Comparison of ENCODE assay signal across 1 cellular context in the genomic region with DNA sequence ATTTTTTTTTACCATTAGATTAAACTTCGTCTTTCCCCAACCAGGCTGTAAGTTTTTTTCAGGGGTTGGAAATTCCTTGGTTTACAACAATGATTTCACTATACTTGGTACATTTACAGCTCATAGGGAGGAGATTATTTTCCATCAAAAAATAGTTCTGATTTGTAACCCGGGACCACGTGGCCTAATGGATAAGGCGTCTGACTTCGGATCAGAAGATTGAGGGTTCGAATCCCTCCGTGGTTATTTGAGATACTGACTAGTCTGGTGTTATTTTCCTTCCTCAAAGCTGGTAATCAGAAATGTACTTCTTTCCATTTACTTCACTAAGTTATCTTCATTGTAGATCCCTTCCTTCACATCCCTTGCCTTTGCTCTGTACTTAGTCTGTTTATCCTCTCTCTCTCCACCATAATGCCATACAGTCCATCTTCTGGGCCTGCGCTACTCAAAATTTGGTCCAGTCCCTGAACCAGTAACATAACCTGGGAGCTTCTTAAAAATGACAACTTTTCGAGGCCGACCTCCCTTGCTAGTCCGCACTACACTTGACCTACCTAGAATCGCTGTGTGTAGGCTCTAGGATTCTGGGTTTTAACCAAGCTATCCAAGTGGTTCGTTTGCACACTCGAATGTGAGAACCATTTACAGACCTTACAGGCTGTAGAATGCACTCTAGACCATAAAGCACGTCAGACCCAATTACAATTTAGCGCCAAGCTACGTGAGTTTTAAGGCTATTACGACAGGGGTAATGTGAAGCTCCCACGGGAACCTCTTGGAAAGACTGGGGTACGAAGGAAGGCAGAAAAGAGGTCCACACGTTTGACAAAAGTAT.
TF ChIP-seq lines count a peak whose summit lies in the region.

No MANE protein-coding gene starts in this region.

TF ChIP-seq in SK-N-SH, 30 proteins besides CTCF, POLR2A, EP300 and RAD21 (continued from another document):
- no peak for TF ChIP-seq GATA2 (CRISPR knock-in tag; IDR thresholded peaks at IDR 0.05)
- 0 out of 2 replicates have a peak, but pooled peaks have one; percentile 6 for TF ChIP-seq JUND (IDR thresholded peaks at IDR 0.05)
- no peak for TF ChIP-seq MXI1 (IDR thresholded peaks at IDR 0.05; ENCODE audit: low read depth, low read length)
- TF ChIP-seq GABPA (IDR thresholded peaks at IDR 0.05; ENCODE audit: low read depth) = no peak
- no peak for TF ChIP-seq RFX5 (IDR thresholded peaks at IDR 0.05; ENCODE audit: low read length)
- peak; percentile 80 for TF ChIP-seq USF1 (IDR thresholded peaks at IDR 0.05; ENCODE audit: borderline replicate concordance, low read depth)
- TF ChIP-seq TEAD4 (IDR thresholded peaks at IDR 0.05; ENCODE audit: borderline replicate concordance, insufficient read depth) = peak; percentile 80
- no peak for TF ChIP-seq FOXJ3 (CRISPR knock-in tag; IDR thresholded peaks at IDR 0.05)
- TF ChIP-seq TAF1 (IDR thresholded peaks at IDR 0.05; ENCODE audit: borderline replicate concordance, low read depth, low read length) = no peak
- TF ChIP-seq, protein P1, sequence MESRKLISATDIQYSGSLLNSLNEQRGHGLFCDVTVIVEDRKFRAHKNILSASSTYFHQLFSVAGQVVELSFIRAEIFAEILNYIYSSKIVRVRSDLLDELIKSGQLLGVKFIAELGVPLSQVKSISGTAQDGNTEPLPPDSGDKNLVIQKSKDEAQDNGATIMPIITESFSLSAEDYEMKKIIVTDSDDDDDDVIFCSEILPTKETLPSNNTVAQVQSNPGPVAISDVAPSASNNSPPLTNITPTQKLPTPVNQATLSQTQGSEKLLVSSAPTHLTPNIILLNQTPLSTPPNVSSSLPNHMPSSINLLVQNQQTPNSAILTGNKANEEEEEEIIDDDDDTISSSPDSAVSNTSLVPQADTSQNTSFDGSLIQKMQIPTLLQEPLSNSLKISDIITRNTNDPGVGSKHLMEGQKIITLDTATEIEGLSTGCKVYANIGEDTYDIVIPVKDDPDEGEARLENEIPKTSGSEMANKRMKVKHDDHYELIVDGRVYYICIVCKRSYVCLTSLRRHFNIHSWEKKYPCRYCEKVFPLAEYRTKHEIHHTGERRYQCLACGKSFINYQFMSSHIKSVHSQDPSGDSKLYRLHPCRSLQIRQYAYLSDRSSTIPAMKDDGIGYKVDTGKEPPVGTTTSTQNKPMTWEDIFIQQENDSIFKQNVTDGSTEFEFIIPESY (IDR thresholded peaks at IDR 0.05; ENCODE audit: borderline replicate concordance, low read depth) = no peak
- TF ChIP-seq NFIC (IDR thresholded peaks at IDR 0.05; ENCODE audit: borderline replicate concordance) = no peak
- TF ChIP-seq FOXM1 (IDR thresholded peaks at IDR 0.05; ENCODE audit: low read depth) = no peak
- no peak for TF ChIP-seq EZH2phosphoT487 (IDR thresholded peaks at IDR 0.05; ENCODE audit: borderline replicate concordance, low read depth)
- TF ChIP-seq, protein P2, sequence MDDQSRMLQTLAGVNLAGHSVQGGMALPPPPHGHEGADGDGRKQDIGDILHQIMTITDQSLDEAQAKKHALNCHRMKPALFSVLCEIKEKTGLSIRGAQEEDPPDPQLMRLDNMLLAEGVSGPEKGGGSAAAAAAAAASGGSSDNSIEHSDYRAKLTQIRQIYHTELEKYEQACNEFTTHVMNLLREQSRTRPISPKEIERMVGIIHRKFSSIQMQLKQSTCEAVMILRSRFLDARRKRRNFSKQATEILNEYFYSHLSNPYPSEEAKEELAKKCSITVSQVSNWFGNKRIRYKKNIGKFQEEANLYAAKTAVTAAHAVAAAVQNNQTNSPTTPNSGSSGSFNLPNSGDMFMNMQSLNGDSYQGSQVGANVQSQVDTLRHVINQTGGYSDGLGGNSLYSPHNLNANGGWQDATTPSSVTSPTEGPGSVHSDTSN (IDR thresholded peaks at IDR 0.05) = no peak
- TF ChIP-seq FOSL2 (IDR thresholded peaks at IDR 0.05; ENCODE audit: borderline replicate concordance, low read depth) = peak; percentile 51; the same call in 1 of the 2 replicates
- TF ChIP-seq, protein P3, sequence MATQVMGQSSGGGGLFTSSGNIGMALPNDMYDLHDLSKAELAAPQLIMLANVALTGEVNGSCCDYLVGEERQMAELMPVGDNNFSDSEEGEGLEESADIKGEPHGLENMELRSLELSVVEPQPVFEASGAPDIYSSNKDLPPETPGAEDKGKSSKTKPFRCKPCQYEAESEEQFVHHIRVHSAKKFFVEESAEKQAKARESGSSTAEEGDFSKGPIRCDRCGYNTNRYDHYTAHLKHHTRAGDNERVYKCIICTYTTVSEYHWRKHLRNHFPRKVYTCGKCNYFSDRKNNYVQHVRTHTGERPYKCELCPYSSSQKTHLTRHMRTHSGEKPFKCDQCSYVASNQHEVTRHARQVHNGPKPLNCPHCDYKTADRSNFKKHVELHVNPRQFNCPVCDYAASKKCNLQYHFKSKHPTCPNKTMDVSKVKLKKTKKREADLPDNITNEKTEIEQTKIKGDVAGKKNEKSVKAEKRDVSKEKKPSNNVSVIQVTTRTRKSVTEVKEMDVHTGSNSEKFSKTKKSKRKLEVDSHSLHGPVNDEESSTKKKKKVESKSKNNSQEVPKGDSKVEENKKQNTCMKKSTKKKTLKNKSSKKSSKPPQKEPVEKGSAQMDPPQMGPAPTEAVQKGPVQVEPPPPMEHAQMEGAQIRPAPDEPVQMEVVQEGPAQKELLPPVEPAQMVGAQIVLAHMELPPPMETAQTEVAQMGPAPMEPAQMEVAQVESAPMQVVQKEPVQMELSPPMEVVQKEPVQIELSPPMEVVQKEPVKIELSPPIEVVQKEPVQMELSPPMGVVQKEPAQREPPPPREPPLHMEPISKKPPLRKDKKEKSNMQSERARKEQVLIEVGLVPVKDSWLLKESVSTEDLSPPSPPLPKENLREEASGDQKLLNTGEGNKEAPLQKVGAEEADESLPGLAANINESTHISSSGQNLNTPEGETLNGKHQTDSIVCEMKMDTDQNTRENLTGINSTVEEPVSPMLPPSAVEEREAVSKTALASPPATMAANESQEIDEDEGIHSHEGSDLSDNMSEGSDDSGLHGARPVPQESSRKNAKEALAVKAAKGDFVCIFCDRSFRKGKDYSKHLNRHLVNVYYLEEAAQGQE (IDR thresholded peaks at IDR 0.05; ENCODE audit: low read depth, low read length) = no peak
- TF ChIP-seq TCF12 (IDR thresholded peaks at IDR 0.05) = no peak; the same call in none of the 2 replicates
- no peak for TF ChIP-seq SMC3 (IDR thresholded peaks at IDR 0.05; ENCODE audit: low read depth, low read length)
- TF ChIP-seq CHD2 (IDR thresholded peaks at IDR 0.05; ENCODE audit: low read length, partially characterized antibody) = peak; percentile 19
- no peak for TF ChIP-seq ELF1 (IDR thresholded peaks at IDR 0.05)
- TF ChIP-seq SIN3A (IDR thresholded peaks at IDR 0.05; ENCODE audit: borderline replicate concordance, low read depth, low read length) = no peak
- TF ChIP-seq, protein P4, sequence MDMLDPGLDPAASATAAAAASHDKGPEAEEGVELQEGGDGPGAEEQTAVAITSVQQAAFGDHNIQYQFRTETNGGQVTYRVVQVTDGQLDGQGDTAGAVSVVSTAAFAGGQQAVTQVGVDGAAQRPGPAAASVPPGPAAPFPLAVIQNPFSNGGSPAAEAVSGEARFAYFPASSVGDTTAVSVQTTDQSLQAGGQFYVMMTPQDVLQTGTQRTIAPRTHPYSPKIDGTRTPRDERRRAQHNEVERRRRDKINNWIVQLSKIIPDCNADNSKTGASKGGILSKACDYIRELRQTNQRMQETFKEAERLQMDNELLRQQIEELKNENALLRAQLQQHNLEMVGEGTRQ (IDR thresholded peaks at IDR 0.05; ENCODE audit: borderline replicate concordance, low read depth, low read length) = 0 out of 2 replicates have a peak, but pooled peaks have one; percentile 21
